In genomic region chr7:36208406-36208805, GRCh38 we compare ENCODE assay signal across 10 cellular contexts. TPM values are rescaled to one million over a fixed set of nuclear protein-coding genes. Genes with fewer than 3 reads are reported as not detected.
A peak's percentile ranks its signal among the peaks of the same experiment; 100 is the strongest.
DNase-seq lines count a peak whose midpoint lies in the region; ATAC-seq, FAIRE-seq and TF ChIP-seq lines count a peak whose summit lies in the region.
"Had no signal": no experiment of that assay in that cellular context is flagged by ENCODE, and none has a peak within 500 bp of the region (broad histone marks: within the 10 kb centered on the region; RNA-seq: fewer than 3 reads in every experiment).

No MANE protein-coding gene starts in this region.

- in situ Hi-C loops in KBM-7 (cut with MboI; ENCODE audit: low pct_unique_long_range_greater_than_20kb, low sequenced_read_pairs), result no loop called here

- H3K27ac Mint-ChIP-seq in nephron progenitor cell, result peak overlapping the region; percentile 44
- H3K27ac Mint-ChIP-seq: stimulated activated naive B cell treated with anti-CD40 and anti-IgM and Interleukin-4, amounts not matched to agents 10 μg/mL and 1 μg/mL and 100 μg/mL, for 72 hours had no signal

- no peak overlapping the region for H3K4me3 ChIP-seq in bronchial epithelial cell (ENCODE audit: low read depth, low read length)

- no peak for TF ChIP-seq CTCF in bronchial epithelial cell (IDR thresholded peaks at IDR 0.05; ENCODE audit: insufficient read depth, low read length, severe bottlenecking)
- TF ChIP-seq CTCF in nephron progenitor cell (IDR thresholded peaks at IDR 0.05), result no peak

- peak; percentile 83 for FAIRE-seq in bronchial epithelial cell (lab: Jason Lieb, UNC)

- peaks cover 84% of the 10 kb centered on the region for H3K4me1 Mint-ChIP-seq in nephron progenitor cell
- H3K4me1 Mint-ChIP-seq: central memory CD8-positive, alpha-beta T cell had no signal

- no peaks in the 10 kb centered on the region for H3K27me3 Mint-ChIP-seq in nephron progenitor cell (ENCODE audit: low read depth, poor library complexity)
- H3K27me3 Mint-ChIP-seq: central memory CD8-positive, alpha-beta T cell had no signal

- DNase-seq in Ammon's horn (ENCODE audit: low spot score), result peak; percentile 50
- DNase-seq in KBM-7, result peak; percentile 54
- no peak for DNase-seq in bronchial epithelial cell (ENCODE audit: low read depth)
- DNase-seq in nephron progenitor cell, result no peak
- no peak for DNase-seq in DMS53 (lab: John Stamatoyannopoulos, UW)
- DNase-seq in NCI-H748 treated with DMSO at 0.1 percent for 48 hours (lab: John Stamatoyannopoulos, UW), result no peak
- no peak for DNase-seq in SHP77 treated with DMSO at 0.1 percent for 48 hours (lab: John Stamatoyannopoulos, UW)
- DNase-seq: stimulated activated naive B cell treated with anti-CD40 and anti-IgM and Interleukin-4, amounts not matched to agents 10 μg/mL and 1 μg/mL and 100 μg/mL, for 72 hours had no signal

- ATAC-seq in HG02973 (IDR thresholded peaks at IDR 0.05; ENCODE audit: unreplicated experiment), result no peak

- H3K4me3 Mint-ChIP-seq in nephron progenitor cell, result no peak overlapping the region
- H3K4me3 Mint-ChIP-seq: central memory CD8-positive, alpha-beta T cell; stimulated activated naive B cell treated with anti-CD40 and anti-IgM and Interleukin-4, amounts not matched to agents 10 μg/mL and 1 μg/mL and 100 μg/mL, for 72 hours had no signal

- H3K27me3 ChIP-seq in bronchial epithelial cell (ENCODE audit: control insufficient read depth, insufficient read depth, low read length), result no peaks in the 10 kb centered on the region

- H3K9me3 Mint-ChIP-seq in nephron progenitor cell, result peaks cover 5% of the 10 kb centered on the region
- H3K9me3 Mint-ChIP-seq: central memory CD8-positive, alpha-beta T cell; stimulated activated naive B cell treated with anti-CD40 and anti-IgM and Interleukin-4, amounts not matched to agents 10 μg/mL and 1 μg/mL and 100 μg/mL, for 72 hours had no signal

- H3K36me3 ChIP-seq in bronchial epithelial cell (ENCODE audit: control insufficient read depth, insufficient read depth, low read length), result no peaks in the 10 kb centered on the region

- H3K36me3 Mint-ChIP-seq in nephron progenitor cell (ENCODE audit: low read depth), result peaks cover 9% of the 10 kb centered on the region
- H3K36me3 Mint-ChIP-seq: stimulated activated naive B cell treated with anti-CD40 and anti-IgM and Interleukin-4, amounts not matched to agents 10 μg/mL and 1 μg/mL and 100 μg/mL, for 72 hours had no signal

RNA-seq across cellular contexts. Expression of gene EEPD1, which starts 55.4 kb away (rescaled TPM):
- 2.3 and 2.9 TPM in 2 replicates for total RNA-seq in bronchial epithelial cell

Comparison
In these comparisons a context has a peak if more than half of its experiments do, and no peak if none do; other contexts are left out.
1. DNase-seq: peak in Ammon's horn (single experiment) and KBM-7 (single experiment); none in bronchial epithelial cell (single experiment), nephron progenitor cell (single experiment), DMS53 (single experiment), NCI-H748 treated with DMSO at 0.1 percent for 48 hours (single experiment) and SHP77 treated with DMSO at 0.1 percent for 48 hours (single experiment).